Comparison of ENCODE assay signal across 1 cellular context in genomic region chr14:20683896-20684661, GRCh38.
A peak's percentile ranks its signal among the peaks of the same experiment; 100 is the strongest.
TF ChIP-seq lines count a peak whose summit lies in the region.

Gene RNASE4, plus strand, starts transcription at chr14:20684560. Its CDS starts 14,812 bp downstream, at chr14:20699372.

TF ChIP-seq in HepG2, 621 proteins besides CTCF, POLR2A, EP300 and RAD21 (continued from another document and continues in another):
- TF ChIP-seq MYPOP (CRISPR knock-in tag; IDR thresholded peaks at IDR 0.05) (peak; percentile 65; the same call in 1 of the 2 replicates), HNF1A (IDR thresholded peaks at IDR 0.05; ENCODE audit: low read depth) (0 out of 2 replicates have a peak, but pooled peaks have one; percentile 51), HNF1A (CRISPR knock-in tag; IDR thresholded peaks at IDR 0.05; ENCODE audit: borderline replicate concordance) (0 out of 2 replicates have a peak, but pooled peaks have one; percentile 22), ZNF761 (CRISPR knock-in tag; conservative IDR thresholded peaks at IDR 0.05) (no peak), CBX5 (CRISPR knock-in tag; IDR thresholded peaks at IDR 0.05; ENCODE audit: borderline replicate concordance) (peak; percentile 21; the same call in 1 of the 2 replicates), PBX2 (CRISPR knock-in tag; IDR thresholded peaks at IDR 0.05) (no peak), MIER3 (CRISPR knock-in tag; IDR thresholded peaks at IDR 0.05; ENCODE audit: borderline replicate concordance) (0 out of 2 replicates have a peak, but pooled peaks have one; percentile 14), PAX8 (CRISPR knock-in tag; IDR thresholded peaks at IDR 0.05; ENCODE audit: borderline replicate concordance) (no peak), ZNF3 (CRISPR knock-in tag; IDR thresholded peaks at IDR 0.05) (no peak; the same call in 1 of the 2 replicates), ZNF468 (CRISPR knock-in tag; IDR thresholded peaks at IDR 0.05) (no peak), BCL3 (CRISPR knock-in tag; IDR thresholded peaks at IDR 0.05) (peak; percentile 83; the same call in 1 of the 2 replicates), HNRNPLL (IDR thresholded peaks at IDR 0.05; ENCODE audit: low read depth, low read length, poor library complexity, severe bottlenecking) (peak; percentile 85), RFX5 (IDR thresholded peaks at IDR 0.05; ENCODE audit: low read depth, low read length) (no peak), ATF3 (CRISPR knock-in tag; IDR thresholded peaks at IDR 0.05) (no peak; the same call in 1 of the 2 replicates), NFAT5 (CRISPR knock-in tag; IDR thresholded peaks at IDR 0.05) (peak; percentile 45; the same call in 1 of the 2 replicates), ZNF639 (CRISPR knock-in tag; conservative IDR thresholded peaks at IDR 0.05) (no peak), ZNF614 (CRISPR knock-in tag; IDR thresholded peaks at IDR 0.05; ENCODE audit: borderline replicate concordance) (peak; percentile 79), ZNF33A (CRISPR knock-in tag; IDR thresholded peaks at IDR 0.05; ENCODE audit: borderline replicate concordance) (no peak), RARG (CRISPR knock-in tag; IDR thresholded peaks at IDR 0.05; ENCODE audit: low read depth) (no peak), ERF (CRISPR knock-in tag; IDR thresholded peaks at IDR 0.05) (no peak; the same call in 1 of the 2 replicates), TFDP2 (CRISPR knock-in tag; IDR thresholded peaks at IDR 0.05) (peak; percentile 75; the same call in 1 of the 2 replicates), ZNF598 (CRISPR knock-in tag; IDR thresholded peaks at IDR 0.05; ENCODE audit: borderline replicate concordance) (0 out of 2 replicates have a peak, but pooled peaks have one; percentile 38), AKAP8 (CRISPR knock-in tag; IDR thresholded peaks at IDR 0.05) (no peak), HIVEP1 (CRISPR knock-in tag; IDR thresholded peaks at IDR 0.05) (peak; percentile 83; the same call in 1 of the 2 replicates), ZBTB49 (CRISPR knock-in tag; IDR thresholded peaks at IDR 0.05; ENCODE audit: borderline replicate concordance) (no peak; the same call in 1 of the 2 replicates), DMTF1 (CRISPR knock-in tag; IDR thresholded peaks at IDR 0.05) (no peak), SOX13 (IDR thresholded peaks at IDR 0.05) (no peak), SOX13 (CRISPR knock-in tag; conservative IDR thresholded peaks at IDR 0.05 in 1 of 2, IDR thresholded peaks at IDR 0.05 in 1 of 2) (peak in 1 of 2 experiments; percentile 69; a peak in 1 of 4 replicates), ELF1 (CRISPR knock-in tag; IDR thresholded peaks at IDR 0.05) (peak; percentile 15), GATAD1 (CRISPR knock-in tag; IDR thresholded peaks at IDR 0.05) (peak; percentile 56), ZNF597 (CRISPR knock-in tag; IDR thresholded peaks at IDR 0.05) (0 out of 2 replicates have a peak, but pooled peaks have one; percentile 67)
